Comparison of ENCODE assay signal across 13 cellular contexts in genomic region chr10:26528715-26529393, GRCh38.
DNase-seq lines count a peak whose midpoint lies in the region; ATAC-seq, FAIRE-seq and TF ChIP-seq lines count a peak whose summit lies in the region.
"Had no signal": no experiment of that assay in that cellular context is flagged by ENCODE, and none has a peak within 500 bp of the region (broad histone marks: within the 10 kb centered on the region; RNA-seq: fewer than 3 reads in every experiment).

No MANE protein-coding gene starts in this region.

- in situ Hi-C loops in HepG2 (cut with HindIII; ENCODE audit: extremely low pct_ligation_motif_present, low pct_unique_long_range_greater_than_20kb), result no loop called here

- H3K27ac ChIP-seq in right lobe of liver, result no peak overlapping the region
- H3K27ac ChIP-seq in HepG2 (ENCODE audit: extremely low read length, insufficient read depth, low read length), result no peak overlapping the region
- H3K27ac ChIP-seq: tibial nerve had no signal

- H3K4me3 ChIP-seq in right lobe of liver, result no peak overlapping the region
- no peak overlapping the region for H3K4me3 ChIP-seq in HepG2 (replicated peaks in 1 of 3; ENCODE audit: insufficient read depth in 1 of 3, low read depth in 2 of 3, low read length in 3 of 3)
- H3K4me3 ChIP-seq: tibial nerve had no signal

- H3K27me3 Mint-ChIP-seq in stimulated activated naive B cell treated with anti-CD40 and anti-IgM and Interleukin-4, amounts not matched to agents 10 μg/mL and 1 μg/mL and 100 μg/mL, for 72 hours, result no peaks in the 10 kb centered on the region

- peaks cover 49 to 57% of the 10 kb centered on the region in 2 donors for H3K36me3 Mint-ChIP-seq in stimulated activated naive B cell treated with anti-CD40 and anti-IgM and Interleukin-4, amounts not matched to agents 10 μg/mL and 1 μg/mL and 100 μg/mL, for 72 hours

- no peak for FAIRE-seq in HepG2 (lab: Jason Lieb, UNC)

- CTCF ChIA-PET in HepG2 (lab: Yijun Ruan, JAX; ENCODE audit: low intra/inter-chr PET ratio, low total read pairs), result no interaction called here

- H3K9me3 ChIP-seq in right lobe of liver (no peaks in the 10 kb centered on the region), HepG2 (ENCODE audit: low read length) (no peaks in the 10 kb centered on the region)
- H3K9me3 ChIP-seq: tibial nerve had no signal

- POLR2A ChIA-PET in HepG2 (lab: Yijun Ruan, JAX), result no interaction called here

- H3K4me1 ChIP-seq in right lobe of liver, result no peaks in the 10 kb centered on the region
- H3K4me1 ChIP-seq in HepG2 (ENCODE audit: insufficient read depth, low read length), result no peaks in the 10 kb centered on the region
- H3K4me1 ChIP-seq: tibial nerve had no signal

- no peak overlapping the region for H3K4me2 ChIP-seq in HepG2 (ENCODE audit: low read depth, low read length)

- no peak overlapping the region for H2AFZ ChIP-seq in HepG2 (ENCODE audit: low read length)

- WGBS in right lobe of liver (ENCODE audit: insufficient coverage, low coverage, low lambda C conversion rate, missing lambda C conversion rate), result 75% methylated on average over 10 of the region's 10 CpGs
- 52% methylated on average over 10 of the region's 10 CpGs for WGBS in HepG2 (ENCODE audit: low lambda C conversion rate)

- TF ChIP-seq EP300 in HepG2 (IDR thresholded peaks at IDR 0.05; ENCODE audit: low read depth in 2 of 2, low read length in 2 of 2) (no peak), HepG2 (CRISPR knock-in tag; IDR thresholded peaks at IDR 0.05; ENCODE audit: borderline replicate concordance) (no peak)

- DNase-seq in right lobe of liver (no peak), HepG2 (ENCODE audit: low spot score) (no peak), NCI-H69 (lab: John Stamatoyannopoulos, UW) (no peak), NCI-H2029 (lab: John Stamatoyannopoulos, UW) (no peak)
- DNase-seq in stimulated activated naive B cell treated with anti-CD40 and anti-IgM and Interleukin-4, amounts not matched to agents 10 μg/mL and 1 μg/mL and 100 μg/mL, for 72 hours, result peak; percentile 29
- DNase-seq in stimulated activated CD4-positive, alpha-beta T cell treated with anti-CD3 and anti-CD28 coated beads, Interleukin-4, amount 100 ng/mL, for 1 hour, result no peak
- DNase-seq: activated naive CD4-positive, alpha-beta T cell treated with anti-CD3 and anti-CD28 coated beads, Interleukin-2, amount 50 U/mL, for 16 hours; Karpas-422; NCI-H2171 treated with DMSO at 0.1 percent for 48 hours had no signal

- peak overlapping the region in 1 of 2 donors; percentile 35 for H3K4me3 Mint-ChIP-seq in stimulated activated naive B cell treated with anti-CD40 and anti-IgM and Interleukin-4, amounts not matched to agents 10 μg/mL and 1 μg/mL and 100 μg/mL, for 72 hours

- intact Hi-C loops in right lobe of liver (cut with DNase I), result no loop called here
- intact Hi-C loops in HepG2 (cut with micrococcal nuclease; ENCODE audit: unreplicated experiment), result no loop called here

- no peaks in the 10 kb centered on the region for H3K79me2 ChIP-seq in HepG2 (ENCODE audit: insufficient read depth, low read length)

- H4K20me1 ChIP-seq in HepG2 (ENCODE audit: insufficient read depth, low read length), result no peaks in the 10 kb centered on the region

- peaks cover 0 to 55% (median 10%) of the 10 kb centered on the region in 4 donors for H3K36me3 ChIP-seq in right lobe of liver
- H3K36me3 ChIP-seq in HepG2 (replicated peaks in 1 of 2; ENCODE audit: control insufficient read depth in 1 of 2, insufficient read depth in 2 of 2, low read length in 2 of 2), result no peaks in the 10 kb centered on the region
- H3K36me3 ChIP-seq: tibial nerve had no signal

- no peak for TF ChIP-seq CTCF in right lobe of liver (IDR thresholded peaks at IDR 0.05)
- TF ChIP-seq CTCF in HepG2 (CRISPR knock-in tag; IDR thresholded peaks at IDR 0.05), result no peak

- peak in 3 of 4 donors; percentile 26 to 54 (median 49) for ATAC-seq in right lobe of liver
- no peak for ATAC-seq in HepG2
- ATAC-seq in GM21723 (IDR thresholded peaks at IDR 0.05; ENCODE audit: unreplicated experiment), result peak; percentile 83
- ATAC-seq in HG03469 (IDR thresholded peaks at IDR 0.05; ENCODE audit: unreplicated experiment), result peak; percentile 82
- peak; percentile 90 to 93 for ATAC-seq in stimulated activated naive B cell treated with anti-CD40 and anti-IgM and Interleukin-4, amounts not matched to agents 10 μg/mL and 1 μg/mL and 100 μg/mL, for 72 hours (replicated peaks)
- ATAC-seq: HCT116 had no signal

- H3K4me1 Mint-ChIP-seq in stimulated activated naive B cell treated with anti-CD40 and anti-IgM and Interleukin-4, amounts not matched to agents 10 μg/mL and 1 μg/mL and 100 μg/mL, for 72 hours, result peaks cover 32 to 60% of the 10 kb centered on the region in 2 donors

- no peaks in the 10 kb centered on the region for H3K9me3 Mint-ChIP-seq in stimulated activated naive B cell treated with anti-CD40 and anti-IgM and Interleukin-4, amounts not matched to agents 10 μg/mL and 1 μg/mL and 100 μg/mL, for 72 hours

- TF ChIP-seq POLR2A in right lobe of liver (IDR thresholded peaks at IDR 0.05) (no peak), HepG2 (IDR thresholded peaks at IDR 0.05; ENCODE audit: insufficient read depth in 1 of 2, low read depth in 2 of 2, low read length in 2 of 2) (no peak)

- no TSS peak for BruUV-seq in HepG2 (replicated peaks; lab: Mats Ljungman, UMichigan)

- peak overlapping the region; percentile 81 for H3K27ac Mint-ChIP-seq in stimulated activated naive B cell treated with anti-CD40 and anti-IgM and Interleukin-4, amounts not matched to agents 10 μg/mL and 1 μg/mL and 100 μg/mL, for 72 hours

- no peak for TF ChIP-seq RAD21 in HepG2 (CRISPR knock-in tag; IDR thresholded peaks at IDR 0.05)

- no peak overlapping the region for H3K9ac ChIP-seq in HepG2 (ENCODE audit: insufficient read depth, low read depth, low read length)

- no peaks in the 10 kb centered on the region for H3K27me3 ChIP-seq in right lobe of liver
- H3K27me3 ChIP-seq in HepG2 (ENCODE audit: control insufficient read depth in 1 of 2, insufficient read depth in 2 of 2, low read length in 2 of 2), result peaks cover 0 to 9% of the 10 kb centered on the region in 2 experiments; a peak in 1 of 5 replicates
- H3K27me3 ChIP-seq: tibial nerve had no signal

TF ChIP-seq in HepG2, 621 proteins besides CTCF, POLR2A, EP300 and RAD21:
- no peak for TF ChIP-seq NFIC (IDR thresholded peaks at IDR 0.05; ENCODE audit: low read length)
- no peak for TF ChIP-seq PCBP2 (optimal IDR thresholded peaks at IDR 0.05; ENCODE audit: low read depth, low read length, poor library complexity, severe bottlenecking)
- TF ChIP-seq ZNF816 (CRISPR knock-in tag; IDR thresholded peaks at IDR 0.05; ENCODE audit: borderline replicate concordance), result no peak
- no peak for TF ChIP-seq PHF21A (CRISPR knock-in tag; IDR thresholded peaks at IDR 0.05)
